ENCODE assay signal across 31 cellular contexts in genomic region chr6:26465776-26466175, GRCh38. TPM values are rescaled to one million over a fixed set of nuclear protein-coding genes. Genes with fewer than 3 reads are reported as not detected.
"Had no signal": no experiment of that assay in that cellular context is flagged by ENCODE, and none has a peak within 500 bp of the region (broad histone marks: within the 10 kb centered on the region; RNA-seq: fewer than 3 reads in every experiment).

No MANE protein-coding gene starts in this region.

- H3K4me3 ChIP-seq: MG63, SJSA1 had no signal

- H3K27ac Mint-ChIP-seq: activated naive CD4-positive, alpha-beta T cell treated with anti-CD3 and anti-CD28 coated beads, Interleukin-2, amount 10 ng/mL, durations not matched to agents 7 days and 5 days; activated T-helper 2 cell treated with anti-CD3 and anti-CD28 coated beads, Interferon-gamma antibody, Interleukin-2, Interleukin-4, amounts not matched to agents 10 μg/mL and 5 μg/mL and 100 μg/mL, durations not matched to agents 14 hours and 24 hours and 36 hours; brain; WTC11 had no signal

- H3K9me3 Mint-ChIP-seq: activated naive CD4-positive, alpha-beta T cell treated with anti-CD3 and anti-CD28 coated beads, Interleukin-2, amount 10 ng/mL, durations not matched to agents 7 days and 5 days; activated T-helper 2 cell treated with anti-CD3 and anti-CD28 coated beads, Interferon-gamma antibody, Interleukin-2, Interleukin-4, amounts not matched to agents 10 μg/mL and 5 μg/mL and 100 μg/mL, durations not matched to agents 14 hours and 24 hours and 36 hours; brain; central memory CD8-positive, alpha-beta T cell; T-helper 1 cell treated with Interleukin-12 subunit alpha and Interleukin-12 subunit beta and Interleukin-4 antibody, amounts not matched to agents 30 μg/mL and 1 μg/mL, for 36 hours; WTC11 had no signal

- H3K9me3 ChIP-seq: MG63, SJSA1 had no signal

- H3K27me3 ChIP-seq: MG63, SJSA1 had no signal

- H3K27me3 Mint-ChIP-seq: activated naive CD4-positive, alpha-beta T cell treated with anti-CD3 and anti-CD28 coated beads, Interleukin-2, amount 10 ng/mL, durations not matched to agents 7 days and 5 days; central memory CD8-positive, alpha-beta T cell had no signal

- H3K27ac ChIP-seq: SJSA1 had no signal

- ATAC-seq: activated T-cell treated with anti-CD3 and anti-CD28 coated beads, Interleukin-2, amount 50 U/mL, for 72 hours; PC-3; SK-N-SH treated with all-trans-retinoic acid at 6 μM for 48 hours; WTC11 had no signal

- FAIRE-seq: astrocyte, RCC 7860 had no signal

- H3K4me1 Mint-ChIP-seq: WTC11 had no signal

- H3K4me3 Mint-ChIP-seq: activated naive CD4-positive, alpha-beta T cell treated with anti-CD3 and anti-CD28 coated beads, Interleukin-2, amount 10 ng/mL, durations not matched to agents 7 days and 5 days; activated T-cell treated with anti-CD3 and anti-CD28 coated beads, Interleukin-2, amount 50 U/mL, for 72 hours; brain; central memory CD8-positive, alpha-beta T cell; T-helper 1 cell treated with Interleukin-12 subunit alpha and Interleukin-12 subunit beta and Interleukin-4 antibody, amounts not matched to agents 30 μg/mL and 1 μg/mL, for 36 hours; WTC11 had no signal

- DNase-seq: activated CD4-positive, alpha-beta T cell treated with anti-CD3 and anti-CD28 coated beads for 48 hours; activated CD4-positive, alpha-beta T cell treated with anti-CD3 and anti-CD28 coated beads, Interleukin-2, amount 50 U/mL, for 4 hours; activated CD4-positive, CD25-positive, alpha-beta regulatory T cell treated with anti-CD3 and anti-CD28 coated beads, Interleukin-2, amount 50 U/mL, for 72 hours; activated CD8-positive, alpha-beta memory T cell treated with anti-CD3 and anti-CD28 coated beads for 24 hours; activated gamma-delta T cell treated with Interleukin-2 at 50 U/mL for 16 hours; activated naive CD4-positive, alpha-beta T cell treated with anti-CD3 and anti-CD28 coated beads, Interleukin-2, amount 10 ng/mL, durations not matched to agents 7 days and 5 days; activated T-cell treated with anti-CD3 and anti-CD28 coated beads, Interleukin-2, amount 50 U/mL, for 72 hours; amniotic stem cell; MG63; MV-4-11; NCI-H1092 treated with DMSO at 0.1 percent for 48 hours; NCI-H1417 treated with DMSO at 0.1 percent for 48 hours; NCI-H1694; NCI-H2029; NCI-H2107; NCI-H2171 treated with DMSO at 0.1 percent for 48 hours; NCI-H226; NCI-H526 treated with DMSO at 0.1 percent for 48 hours; PC-3; SHP77; SW 1271 had no signal

RNA-seq across cellular contexts. Expression of gene BTN1A1, which starts 34.3 kb away (rescaled TPM):
- total RNA-seq: activated T-helper 2 cell treated with anti-CD3 and anti-CD28 coated beads, Interferon-gamma antibody, Interleukin-2, Interleukin-4, amounts not matched to agents 10 μg/mL and 5 μg/mL and 100 μg/mL, durations not matched to agents 14 hours and 24 hours and 36 hours; astrocyte; NCI-H460; PC-3; SJSA1 had no signal
